Comparison of ENCODE assay signal across 8 cellular contexts in the genomic region with DNA sequence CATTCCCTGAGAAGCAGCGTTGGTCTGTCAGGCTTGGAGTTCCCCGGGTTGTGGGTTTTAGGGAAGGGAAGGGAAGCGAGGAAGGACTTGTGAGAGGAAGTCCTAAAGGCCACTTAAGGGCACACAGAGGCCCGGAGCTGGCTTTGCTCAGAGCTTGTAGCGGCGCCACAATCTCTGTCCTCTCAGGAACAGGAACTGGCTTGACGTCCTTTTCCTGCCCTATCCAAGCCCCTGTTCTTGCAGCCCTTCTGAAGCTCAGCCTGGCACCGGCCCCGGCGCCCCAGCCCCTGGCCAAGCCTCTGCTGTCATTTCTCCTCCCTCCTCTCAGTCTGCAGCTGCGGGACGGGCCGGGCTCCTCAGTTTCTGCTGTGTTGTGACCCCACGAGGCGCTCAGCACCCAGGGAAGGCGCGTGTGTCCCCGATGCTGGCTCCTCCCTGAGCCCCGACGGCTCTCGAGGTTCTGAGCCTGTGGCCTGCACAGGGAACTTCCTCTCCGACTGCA. TPM values are rescaled to one million over a fixed set of nuclear protein-coding genes. Genes with fewer than 3 reads are reported as not detected.
DNase-seq lines count a peak whose midpoint lies in the region; ATAC-seq and TF ChIP-seq lines count a peak whose summit lies in the region.

Gene GIMAP8, plus strand, starts transcription at position 140 of the 502 bp plus-strand sequence. CDS start 16,069 bp downstream, outside the sequence.

- no peak for TF ChIP-seq CTCF in lung (IDR thresholded peaks at IDR 0.05; ENCODE audit: control extremely low read depth, extremely low read depth)
- no peak for TF ChIP-seq CTCF in stomach (IDR thresholded peaks at IDR 0.05)

- peaks cover 7% of the 10 kb centered on the region for H3K9me3 Mint-ChIP-seq in activated naive CD4-positive, alpha-beta T cell treated with anti-CD3 and anti-CD28 coated beads for 36 hours

- H3K27me3 ChIP-seq in lung (ENCODE audit: control insufficient read depth, insufficient read depth): no peaks in the 10 kb centered on the region
- peaks cover 0 to 18% (median 6%) of the 10 kb centered on the region in 3 donors for H3K27me3 ChIP-seq in stomach

- H3K9me3 ChIP-seq in lung (ENCODE audit: control insufficient read depth in 2 of 2, insufficient read depth in 1 of 2, low read length in 1 of 2): peaks cover 0 to 2% of the 10 kb centered on the region in 2 donors
- H3K9me3 ChIP-seq in stomach: no peaks in the 10 kb centered on the region

- peak within 1 kb of the TSS; percentile 44 for H3K4me3 ChIP-seq in Jurkat, Clone E6-1 (ENCODE audit: low read length)
- H3K4me3 ChIP-seq in lung (peak within 1 kb of the TSS; percentile 57), stomach (peak within 1 kb of the TSS; percentile 36 to 50 (median 47))

- peaks cover 53% of the 10 kb centered on the region for H3K4me1 Mint-ChIP-seq in activated naive CD4-positive, alpha-beta T cell treated with anti-CD3 and anti-CD28 coated beads for 36 hours (ENCODE audit: low read depth)

- no peak for DNase-seq in Jurkat, Clone E6-1 (ENCODE audit: low read depth, low spot score)
- peak; percentile 65 for DNase-seq in activated naive CD4-positive, alpha-beta T cell treated with anti-CD3 and anti-CD28 coated beads for 36 hours
- peak; percentile 60 for DNase-seq in lung (ENCODE audit: low spot score)
- DNase-seq in stomach: peak; percentile 42
- DNase-seq in DMS114 treated with DMSO at 0.1 percent for 48 hours (lab: John Stamatoyannopoulos, UW; ENCODE audit: unreplicated experiment): no peak
- DNase-seq in ACHN: no peak

- CTCF ChIA-PET in activated naive CD4-positive, alpha-beta T cell treated with anti-CD3 and anti-CD28 coated beads for 36 hours (lab: Charles Lee): interaction anchor here (0.8 to 5.3 kb wide), 17 partner anchors 27 to 308 kb away, joined by 3 to 43 read pairs (median 7); partner anchors contain the start of genes GIMAP1, GIMAP2, GIMAP4 and GIMAP5

- H3K4me1 ChIP-seq in lung (ENCODE audit: control insufficient read depth in 2 of 2, insufficient read depth in 2 of 2, low read length in 2 of 2) (no peaks in the 10 kb centered on the region), stomach (peaks cover 0 to 22% (median 11%) of the 10 kb centered on the region in 4 donors)

- peak within 1 kb of the TSS; percentile 98 for H3K4me3 Mint-ChIP-seq in activated naive CD4-positive, alpha-beta T cell treated with anti-CD3 and anti-CD28 coated beads for 36 hours

- intact Hi-C loops in activated naive CD4-positive, alpha-beta T cell treated with anti-CD3 and anti-CD28 coated beads for 36 hours (cut with micrococcal nuclease): loop anchor here (1.0 kb wide), 5 partner anchors 31 to 266 kb away; partner anchors contain the start of genes GIMAP1, GIMAP2 and GIMAP4
- intact Hi-C loops in stomach (cut with DNase I; ENCODE audit: low total_unique reads): loop anchor here (10.0 kb wide), 1 partner anchor 304 kb away; no protein-coding TSS in a partner anchor

- ATAC-seq in GM18867 (IDR thresholded peaks at IDR 0.05; ENCODE audit: unreplicated experiment) (peak; percentile 32), lung (ENCODE audit: insufficient read depth, low FRiP score) (no peak), HG02588 (IDR thresholded peaks at IDR 0.05; ENCODE audit: unreplicated experiment) (no peak)

- H3K36me3 Mint-ChIP-seq in activated naive CD4-positive, alpha-beta T cell treated with anti-CD3 and anti-CD28 coated beads for 36 hours (ENCODE audit: low read depth): peaks cover 33% of the 10 kb centered on the region

- H3K27ac ChIP-seq in lung (ENCODE audit: low read depth in 1 of 2, low read length in 1 of 2) (peak within 1 kb of the TSS; percentile 75 to 82), stomach (peak within 1 kb of the TSS; percentile 37 to 86 (median 76))

- in situ Hi-C loops in ACHN (cut with HindIII; ENCODE audit: low pct_ligation_motif_present, low pct_unique_long_range_greater_than_20kb, low sequenced_read_pairs): no loop called here

- H3K27me3 Mint-ChIP-seq in activated naive CD4-positive, alpha-beta T cell treated with anti-CD3 and anti-CD28 coated beads for 36 hours (ENCODE audit: low read depth): no peaks in the 10 kb centered on the region

- H3K27ac Mint-ChIP-seq in activated naive CD4-positive, alpha-beta T cell treated with anti-CD3 and anti-CD28 coated beads for 36 hours: peak within 1 kb of the TSS; percentile 99

- 6 to 12% methylated on average over 22 of the region's 22 CpGs for WGBS in lung, 2 donors
- WGBS in stomach, 5 donors: 19 to 64% (median 50%) methylated on average over 12 to 22 of the region's 22 CpGs

- TF ChIP-seq EP300 in stomach (IDR thresholded peaks at IDR 0.05): no peak

- TF ChIP-seq POLR2A in stomach (IDR thresholded peaks at IDR 0.05): no peak

- H3K36me3 ChIP-seq in lung (ENCODE audit: control insufficient read depth in 2 of 2, insufficient read depth in 2 of 2, low read length in 2 of 2): peaks cover 0 to 2% of the 10 kb centered on the region in 2 donors
- no peaks in the 10 kb centered on the region for H3K36me3 ChIP-seq in stomach

RNA-seq across cellular contexts. Expression of gene GIMAP8, which starts in this region (rescaled TPM):
- 0.21 TPM for polyA plus RNA-seq in Jurkat, Clone E6-1 (2012; ENCODE audit: insufficient read depth, insufficient read length)
- 1 to 10 TPM; 9.1 to 9.7 TPM for total RNA-seq in activated naive CD4-positive, alpha-beta T cell treated with anti-CD3 and anti-CD28 coated beads for 36 hours
- total RNA-seq in lung: 10 to 100 TPM; 20.9 to 25.0 TPM
- polyA plus RNA-seq in lung: 10 to 100 TPM; 14.4 to 23.0 TPM
- 1 to 10 TPM in 2 of 5 donors, under 1 TPM in 3; under 0.01 to 8.3 (median 0.29) TPM for total RNA-seq in stomach
- 1 to 10 TPM; 2.8 to 3.2 (median 2.9) TPM for polyA plus RNA-seq in stomach

Comparison
In these comparisons a context has a peak if more than half of its experiments do, and no peak if none do; other contexts are left out.
1. DNase-seq: peak in activated naive CD4-positive, alpha-beta T cell treated with anti-CD3 and anti-CD28 coated beads for 36 hours (single experiment), lung (single experiment) and stomach (single experiment); none in Jurkat, Clone E6-1 (single experiment), DMS114 treated with DMSO at 0.1 percent for 48 hours (single experiment) and ACHN (single experiment).
2. Peak in every context shown above with its lines, with median percentiles within 50 percentile points of each other: H3K4me3 ChIP-seq.